In the genomic region with DNA sequence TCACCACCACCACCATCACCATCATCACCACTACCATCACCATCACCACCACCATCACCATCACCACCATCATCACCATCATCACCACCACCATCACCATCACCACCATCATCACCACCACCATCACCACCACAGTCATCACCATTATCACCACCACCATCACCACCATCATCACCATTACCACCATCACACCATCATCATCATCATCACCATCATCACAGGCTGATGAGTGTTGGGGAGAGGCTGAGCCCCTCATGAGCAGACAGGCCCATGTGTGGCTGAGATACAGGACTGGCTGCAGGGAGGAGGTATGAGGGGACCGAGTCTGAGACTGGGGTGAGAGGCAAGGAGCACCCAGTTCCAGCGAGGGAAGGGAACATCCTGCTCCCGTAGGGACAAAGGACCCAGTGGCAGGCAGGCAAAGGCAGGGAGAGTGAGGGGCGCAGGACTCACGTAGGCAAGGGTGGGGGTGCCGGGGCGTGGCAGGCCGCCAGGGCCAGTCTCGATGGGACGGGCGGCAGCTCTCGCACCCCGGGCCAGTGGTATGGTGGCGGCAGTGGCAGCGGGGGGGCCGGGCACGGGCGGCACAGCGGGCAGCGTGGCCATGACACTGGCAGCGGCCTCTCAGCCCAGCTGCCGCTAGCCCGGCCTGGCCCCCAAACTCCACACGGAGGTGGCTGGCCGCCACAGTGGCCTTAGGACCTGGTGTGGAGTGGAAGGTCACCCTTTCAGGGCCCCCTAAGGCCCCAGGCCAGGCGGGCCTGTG, we compare ENCODE assay signal across 30 cellular contexts. TPM values are rescaled to one million over a fixed set of nuclear protein-coding genes. Genes with fewer than 3 reads are reported as not detected.
A peak's percentile ranks its signal among the peaks of the same experiment; 100 is the strongest.
DNase-seq lines count a peak whose midpoint lies in the region; ATAC-seq and TF ChIP-seq lines count a peak whose summit lies in the region.
"Had no signal": no experiment of that assay in that cellular context is flagged by ENCODE, and none has a peak within 500 bp of the region (broad histone marks: within the 10 kb centered on the region; RNA-seq: fewer than 3 reads in every experiment).

No MANE protein-coding gene starts in this region.

- no peak for DNase-seq in activated CD4-positive, alpha-beta T cell treated with anti-CD3 and anti-CD28 coated beads, Interleukin-2, amount 10 ng/mL, durations not matched to agents 7 days and 5 days
- no peak for DNase-seq in activated CD4-positive, alpha-beta T cell treated with anti-CD3 and anti-CD28 coated beads for 4 hours
- no peak for DNase-seq in activated naive CD8-positive, alpha-beta T cell treated with anti-CD3 and anti-CD28 coated beads, Interleukin-2, amount 10 ng/mL, durations not matched to agents 7 days and 5 days
- DNase-seq in osteoblast (ENCODE audit: insufficient read length, low spot score, missing footprints): peak; percentile 53
- no peak for DNase-seq in NCI-H2227 (lab: John Stamatoyannopoulos, UW; ENCODE audit: unreplicated experiment)
- DNase-seq in NCI-H82 treated with DMSO at 0.1 percent for 48 hours (lab: John Stamatoyannopoulos, UW; ENCODE audit: unreplicated experiment): no peak
- DNase-seq: 8988T; activated naive CD4-positive, alpha-beta T cell treated with Interleukin-2 at 50 U/mL for 16 hours; anterior cingulate cortex; caudate nucleus; DMS79; dorsolateral prefrontal cortex; HCEC 1CT; heart left ventricle; left colon; mesendoderm; naive B cell; NCI-H2171; NCI-H526 treated with DMSO at 0.1 percent for 48 hours; ovary; spleen; stimulated activated CD4-positive, alpha-beta T cell treated with anti-CD3 and anti-CD28 coated beads, Interleukin-4, amount 100 ng/mL, for 1 hour; stimulated activated naive CD4-positive, alpha-beta T cell treated with Interleukin-2 at 50 U/mL for 16 hours; tibial artery had no signal

- H3K27ac ChIP-seq in osteoblast (ENCODE audit: low read depth, low read length): no peak overlapping the region
- H3K27ac ChIP-seq: dorsolateral prefrontal cortex, epithelial cell of prostate, heart left ventricle, KMS-11, ovary, spleen, tibial artery, VCaP had no signal

- no peak for TF ChIP-seq CTCF in osteoblast (IDR thresholded peaks at IDR 0.05; ENCODE audit: extremely low read depth, low read depth, low read length)

- H3K27me3 Mint-ChIP-seq in activated CD4-positive, alpha-beta T cell treated with anti-CD3 and anti-CD28 coated beads, Interleukin-2, amount 10 ng/mL, durations not matched to agents 7 days and 5 days: no peaks in the 10 kb centered on the region
- H3K27me3 Mint-ChIP-seq in activated naive CD8-positive, alpha-beta T cell treated with anti-CD3 and anti-CD28 coated beads, Interleukin-2, amount 10 ng/mL, durations not matched to agents 7 days and 5 days: no peaks in the 10 kb centered on the region
- H3K27me3 Mint-ChIP-seq: naive B cell had no signal

- no peaks in the 10 kb centered on the region for H3K36me3 Mint-ChIP-seq in activated CD4-positive, alpha-beta T cell treated with anti-CD3 and anti-CD28 coated beads, Interleukin-2, amount 10 ng/mL, durations not matched to agents 7 days and 5 days (ENCODE audit: low read depth)
- peaks cover 2% of the 10 kb centered on the region for H3K36me3 Mint-ChIP-seq in activated naive CD8-positive, alpha-beta T cell treated with anti-CD3 and anti-CD28 coated beads, Interleukin-2, amount 10 ng/mL, durations not matched to agents 7 days and 5 days
- H3K36me3 Mint-ChIP-seq: naive B cell had no signal

- POLR2A ChIA-PET in activated CD4-positive, alpha-beta T cell treated with anti-CD3 and anti-CD28 coated beads, Interleukin-2, amount 10 ng/mL, durations not matched to agents 7 days and 5 days (lab: Charles Lee): no interaction called here
- POLR2A ChIA-PET in activated naive CD8-positive, alpha-beta T cell treated with anti-CD3 and anti-CD28 coated beads, Interleukin-2, amount 10 ng/mL, durations not matched to agents 7 days and 5 days (lab: Charles Lee): no interaction called here

- CTCF ChIA-PET in activated CD4-positive, alpha-beta T cell treated with anti-CD3 and anti-CD28 coated beads, Interleukin-2, amount 10 ng/mL, durations not matched to agents 7 days and 5 days (lab: Charles Lee): interaction anchor here (0.8 kb wide), 1 partner anchor 11 kb away, joined by 3 read pairs; no protein-coding TSS in a partner anchor

- no peaks in the 10 kb centered on the region for H3K79me2 ChIP-seq in osteoblast (ENCODE audit: insufficient read depth, low read length)

- no peak for ATAC-seq in activated naive CD8-positive, alpha-beta T cell treated with anti-CD3 and anti-CD28 coated beads, Interleukin-2, amount 10 ng/mL, durations not matched to agents 7 days and 5 days (ENCODE audit: low read depth)
- ATAC-seq: heart left ventricle, left colon had no signal

- no peak overlapping the region for H3K4me2 ChIP-seq in osteoblast (ENCODE audit: insufficient read depth, low read length)
- H3K4me2 ChIP-seq: KMS-11 had no signal

- H3K4me1 Mint-ChIP-seq in activated CD4-positive, alpha-beta T cell treated with anti-CD3 and anti-CD28 coated beads, Interleukin-2, amount 10 ng/mL, durations not matched to agents 7 days and 5 days: peaks cover 1% of the 10 kb centered on the region
- H3K4me1 Mint-ChIP-seq in activated naive CD8-positive, alpha-beta T cell treated with anti-CD3 and anti-CD28 coated beads, Interleukin-2, amount 10 ng/mL, durations not matched to agents 7 days and 5 days: peaks cover 3% of the 10 kb centered on the region

- peaks cover 9% of the 10 kb centered on the region for H3K9me3 Mint-ChIP-seq in activated CD4-positive, alpha-beta T cell treated with anti-CD3 and anti-CD28 coated beads, Interleukin-2, amount 10 ng/mL, durations not matched to agents 7 days and 5 days
- peaks cover 9% of the 10 kb centered on the region for H3K9me3 Mint-ChIP-seq in activated naive CD8-positive, alpha-beta T cell treated with anti-CD3 and anti-CD28 coated beads, Interleukin-2, amount 10 ng/mL, durations not matched to agents 7 days and 5 days

- no peak overlapping the region for H3K4me3 Mint-ChIP-seq in activated CD4-positive, alpha-beta T cell treated with anti-CD3 and anti-CD28 coated beads, Interleukin-2, amount 10 ng/mL, durations not matched to agents 7 days and 5 days
- no peak overlapping the region for H3K4me3 Mint-ChIP-seq in activated naive CD8-positive, alpha-beta T cell treated with anti-CD3 and anti-CD28 coated beads, Interleukin-2, amount 10 ng/mL, durations not matched to agents 7 days and 5 days
- H3K4me3 Mint-ChIP-seq: T-helper 2 cell treated with Interferon-gamma antibody and Interleukin-4, amounts not matched to agents 5 μg/mL and 100 μg/mL, for 36 hours had no signal

- H3K9me3 ChIP-seq in osteoblast (ENCODE audit: low read depth, low read length): no peaks in the 10 kb centered on the region
- H3K9me3 ChIP-seq: heart left ventricle, ovary, spleen, tibial artery had no signal

- no peak overlapping the region for H3K4me3 ChIP-seq in osteoblast (ENCODE audit: insufficient read depth, low read length)
- H3K4me3 ChIP-seq: dorsolateral prefrontal cortex, heart left ventricle, ovary, spleen, tibial artery had no signal

- H3K27me3 ChIP-seq in osteoblast (ENCODE audit: insufficient read depth, low read length): peaks cover 2% of the 10 kb centered on the region
- H3K27me3 ChIP-seq: dorsolateral prefrontal cortex, heart left ventricle, ovary, spleen, tibial artery had no signal

- H4K20me1 ChIP-seq in osteoblast (ENCODE audit: insufficient read depth, low read length): no peaks in the 10 kb centered on the region

- H3K4me1 ChIP-seq in osteoblast (ENCODE audit: insufficient read depth, low read length): no peaks in the 10 kb centered on the region

- H3K27ac Mint-ChIP-seq in activated CD4-positive, alpha-beta T cell treated with anti-CD3 and anti-CD28 coated beads, Interleukin-2, amount 10 ng/mL, durations not matched to agents 7 days and 5 days: peak overlapping the region; percentile 31
- H3K27ac Mint-ChIP-seq in activated naive CD8-positive, alpha-beta T cell treated with anti-CD3 and anti-CD28 coated beads, Interleukin-2, amount 10 ng/mL, durations not matched to agents 7 days and 5 days: peak overlapping the region; percentile 51
- H3K27ac Mint-ChIP-seq: T-helper 2 cell treated with Interferon-gamma antibody and Interleukin-4, amounts not matched to agents 5 μg/mL and 100 μg/mL, for 36 hours had no signal

- H2AFZ ChIP-seq in osteoblast (ENCODE audit: low read length): no peak overlapping the region

- H3K36me3 ChIP-seq in osteoblast (ENCODE audit: insufficient read depth, low read length): no peaks in the 10 kb centered on the region
- H3K36me3 ChIP-seq: heart left ventricle, ovary, spleen, tibial artery had no signal

RNA-seq across cellular contexts. Expression of a gene that starts 2.7 kb away (rescaled TPM):
- total RNA-seq in activated CD4-positive, alpha-beta T cell treated with anti-CD3 and anti-CD28 coated beads, Interleukin-2, amount 10 ng/mL, durations not matched to agents 7 days and 5 days: 1 to 10 TPM; 1.0 to 1.4 TPM
- 1 to 10 TPM; 1.8 to 2.3 TPM for total RNA-seq in activated naive CD8-positive, alpha-beta T cell treated with anti-CD3 and anti-CD28 coated beads, Interleukin-2, amount 10 ng/mL, durations not matched to agents 7 days and 5 days
- total RNA-seq in osteoblast: under 0.01 and 0.29 TPM in 2 replicates
- total RNA-seq: HT-29, RPMI7951 had no signal

RNA-seq across cellular contexts. Expression of a gene that starts 24.1 kb away (rescaled TPM):
- total RNA-seq in activated CD4-positive, alpha-beta T cell treated with anti-CD3 and anti-CD28 coated beads, Interleukin-2, amount 10 ng/mL, durations not matched to agents 7 days and 5 days: 10 to 100 TPM; 10.1 to 10.8 TPM
- 10 to 100 TPM in 1 of 2 experiments, 1 to 10 TPM in 1; 9.7 to 10.4 TPM for total RNA-seq in activated naive CD8-positive, alpha-beta T cell treated with anti-CD3 and anti-CD28 coated beads, Interleukin-2, amount 10 ng/mL, durations not matched to agents 7 days and 5 days
- total RNA-seq in osteoblast: 1.8 and 2.7 TPM in 2 replicates

RNA-seq across cellular contexts. Expression of a gene that starts 25.7 kb away (rescaled TPM):
- total RNA-seq in activated CD4-positive, alpha-beta T cell treated with anti-CD3 and anti-CD28 coated beads, Interleukin-2, amount 10 ng/mL, durations not matched to agents 7 days and 5 days: not detected
- total RNA-seq in activated naive CD8-positive, alpha-beta T cell treated with anti-CD3 and anti-CD28 coated beads, Interleukin-2, amount 10 ng/mL, durations not matched to agents 7 days and 5 days: not detected
- not detected in 2 replicates for total RNA-seq in osteoblast
- total RNA-seq: RPMI7951 had no signal

RNA-seq across cellular contexts. Expression of a gene that starts 32.9 kb away (rescaled TPM):
- 10 to 100 TPM; 24.1 to 25.8 TPM for total RNA-seq in activated CD4-positive, alpha-beta T cell treated with anti-CD3 and anti-CD28 coated beads, Interleukin-2, amount 10 ng/mL, durations not matched to agents 7 days and 5 days
- total RNA-seq in activated naive CD8-positive, alpha-beta T cell treated with anti-CD3 and anti-CD28 coated beads, Interleukin-2, amount 10 ng/mL, durations not matched to agents 7 days and 5 days: 10 to 100 TPM; 34.0 to 34.8 TPM
- total RNA-seq in osteoblast: 14.5 and 18.3 TPM in 2 replicates

RNA-seq across cellular contexts. Expression of a gene that starts 49.4 kb away (rescaled TPM):
- total RNA-seq in activated CD4-positive, alpha-beta T cell treated with anti-CD3 and anti-CD28 coated beads, Interleukin-2, amount 10 ng/mL, durations not matched to agents 7 days and 5 days: 1 to 10 TPM; 1.1 to 1.5 TPM
- total RNA-seq in activated naive CD8-positive, alpha-beta T cell treated with anti-CD3 and anti-CD28 coated beads, Interleukin-2, amount 10 ng/mL, durations not matched to agents 7 days and 5 days: 1 to 10 TPM; 1.5 to 2.1 TPM
- total RNA-seq in osteoblast: 0.36 and 0.59 TPM in 2 replicates
